ENCODE assay signal across 10 cellular contexts in the genomic region with DNA sequence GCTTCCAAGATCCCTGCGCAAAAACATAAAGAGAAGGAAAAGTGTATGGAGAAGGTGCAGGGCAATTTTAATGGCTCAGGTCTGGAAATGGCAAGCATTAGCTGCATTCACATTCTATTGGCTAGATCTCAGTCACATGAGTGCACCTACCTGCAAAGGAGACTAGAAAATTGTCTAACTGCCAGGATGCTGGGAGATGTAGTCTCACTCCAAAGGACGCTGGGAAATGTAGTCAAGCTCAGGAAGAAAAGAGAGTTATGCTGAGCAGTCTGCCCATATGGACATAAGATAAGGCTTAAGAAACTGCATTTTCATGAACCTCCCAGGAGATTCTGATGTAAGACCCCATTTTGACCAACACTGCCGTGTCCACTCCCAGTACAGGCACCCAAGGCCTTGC. TPM values are rescaled to one million over a fixed set of nuclear protein-coding genes. Genes with fewer than 3 reads are reported as not detected.
DNase-seq lines count a peak whose midpoint lies in the region; ATAC-seq, FAIRE-seq and TF ChIP-seq lines count a peak whose summit lies in the region.
"Had no signal": no experiment of that assay in that cellular context is flagged by ENCODE, and none has a peak within 500 bp of the region (broad histone marks: within the 10 kb centered on the region; RNA-seq: fewer than 3 reads in every experiment).

No MANE protein-coding gene starts in this region.

- ATAC-seq in GM21717 (IDR thresholded peaks at IDR 0.05; ENCODE audit: unreplicated experiment) = no peak

- intact Hi-C loops in stomach (cut with DNase I; ENCODE audit: low total_unique reads) (no loop called here), cardiac septum (cut with DNase I) (no loop called here)

- TF ChIP-seq EP300 in stomach (IDR thresholded peaks at IDR 0.05) = no peak

- DNase-seq in GM18507 (ENCODE audit: extremely low spot score, insufficient read length, low read depth) (no peak), H7 (peak; percentile 70), NCI-H524 (lab: John Stamatoyannopoulos, UW) (peak; percentile 60 to 85), iPS DF 19.7 (ENCODE audit: low read depth, low spot score) (peak; percentile 59), stomach (no peak), pons (ENCODE audit: low spot score) (no peak), cardiac septum (ENCODE audit: low spot score) (no peak)

- WGBS in stomach, 5 donors = 69 to 85% (median 75%) methylated on average over 3 of the region's 3 CpGs

- no peak for TF ChIP-seq CTCF in stomach (IDR thresholded peaks at IDR 0.05)

- no peaks in the 10 kb centered on the region for H3K9me3 ChIP-seq in stomach

- no peaks in the 10 kb centered on the region for H3K36me3 ChIP-seq in H7 (replicated peaks; ENCODE audit: control insufficient read depth, insufficient read depth, low read length)
- H3K36me3 ChIP-seq in stomach = no peaks in the 10 kb centered on the region

- peak; percentile 46 for FAIRE-seq in GM18507 (lab: Jason Lieb, UNC)

- H3K27me3 ChIP-seq in H7 (ENCODE audit: control insufficient read depth, insufficient read depth, low read length) (no peaks in the 10 kb centered on the region), stomach (peaks cover 0 to 15% (median 0%) of the 10 kb centered on the region in 3 donors)

- TF ChIP-seq POLR2A in stomach (IDR thresholded peaks at IDR 0.05) = no peak

- peaks cover 0 to 2% (median 0%) of the 10 kb centered on the region in 4 donors for H3K4me1 ChIP-seq in stomach

- H3K4me3 ChIP-seq in H7 (ENCODE audit: insufficient read depth, low read depth, low read length) (no peak overlapping the region), stomach (no peak overlapping the region)
- H3K4me3 ChIP-seq: lung, SK-N-MC had no signal

- no peak overlapping the region for H3K27ac ChIP-seq in stomach
- H3K27ac ChIP-seq: SK-N-MC had no signal

RNA-seq across cellular contexts. Expression of gene KLHL29, which starts 9.5 kb away (rescaled TPM):
- total RNA-seq in H7 (2014; rRNA removed; shearing (Covaris generic)) = 6.2 and 11.9 TPM in 2 replicates
- 1 to 10 TPM in 4 of 5 donors, under 1 TPM in 1; under 0.01 to 6.6 (median 1.4) TPM for total RNA-seq in stomach
- 1 to 10 TPM in 2 of 3 donors, under 1 TPM in 1; 0.31 to 3.0 (median 1.2) TPM for polyA plus RNA-seq in stomach
- total RNA-seq in cardiac septum = 1.6 TPM

Comparison
In these comparisons a context has a peak if more than half of its experiments do, and no peak if none do; other contexts are left out.
1. DNase-seq: peak in H7 (single experiment), NCI-H524 (2 of 2) and iPS DF 19.7 (single experiment); none in GM18507 (single experiment), stomach (single experiment), pons (single experiment) and cardiac septum (single experiment).